Comparison of ENCODE assay signal across 11 cellular contexts in the genomic region with DNA sequence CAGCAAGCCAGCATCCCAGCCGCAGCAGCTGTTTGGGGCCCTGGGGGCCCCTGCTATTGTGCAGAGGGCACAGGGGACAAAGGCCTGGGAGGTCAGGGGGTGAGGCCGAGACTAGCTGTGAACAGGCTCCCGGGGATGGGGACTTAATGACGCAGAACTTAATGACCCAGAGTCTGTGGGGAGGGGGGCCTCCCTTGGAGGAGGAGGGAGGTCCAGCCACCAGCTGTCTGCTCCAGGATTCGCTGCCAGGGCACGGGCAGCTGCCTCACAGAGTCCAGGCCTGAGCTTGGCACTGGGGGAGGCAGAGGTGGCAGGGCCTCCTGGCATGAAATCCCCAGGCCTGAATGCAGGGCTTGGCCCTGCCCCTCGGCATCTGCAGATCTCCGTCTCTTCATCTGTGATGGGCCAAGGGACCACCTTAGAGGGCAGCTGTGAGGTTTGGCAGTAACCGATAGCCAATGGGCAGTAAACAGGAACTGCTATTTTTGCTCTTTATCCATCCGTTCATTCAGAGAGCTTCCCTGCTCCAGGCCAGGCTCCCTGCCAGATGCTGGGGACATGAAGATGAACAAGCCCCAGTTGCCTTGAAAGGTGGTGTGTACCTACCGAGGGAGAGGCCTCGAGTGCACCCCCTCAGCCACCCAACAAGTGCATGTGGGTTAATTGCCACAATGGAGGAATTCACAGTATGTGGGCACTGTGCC. TPM values are rescaled to one million over a fixed set of nuclear protein-coding genes. Genes with fewer than 3 reads are reported as not detected.
DNase-seq lines count a peak whose midpoint lies in the region; ATAC-seq and TF ChIP-seq lines count a peak whose summit lies in the region.
"Had no signal": no experiment of that assay in that cellular context is flagged by ENCODE, and none has a peak within 500 bp of the region (broad histone marks: within the 10 kb centered on the region; RNA-seq: fewer than 3 reads in every experiment).

No MANE protein-coding gene starts in this region.

- no peak for TF ChIP-seq POLR2A in sigmoid colon (IDR thresholded peaks at IDR 0.05)
- no peak for TF ChIP-seq POLR2A in prostate gland (IDR thresholded peaks at IDR 0.05)

- intact Hi-C loops in sigmoid colon (cut with DNase I) (no loop called here), prostate gland (cut with DNase I) (no loop called here), upper lobe of right lung (cut with DNase I) (no loop called here)

- peaks cover 0 to 100% (median 75%) of the 10 kb centered on the region in 4 donors for H3K4me1 ChIP-seq in sigmoid colon
- H3K4me1 ChIP-seq in prostate gland (replicated peaks): peaks cover 5% of the 10 kb centered on the region
- peaks cover 12% of the 10 kb centered on the region for H3K4me1 ChIP-seq in upper lobe of right lung

- peak; percentile 41 for DNase-seq in NCI-H2029 treated with DMSO at 0.1 percent for 48 hours (lab: John Stamatoyannopoulos, UW)
- DNase-seq in amygdala (lab: John Stamatoyannopoulos, UW): peak in 52 of 56 donors; percentile 22 to 91 (median 73)
- DNase-seq in hippocampal formation (lab: John Stamatoyannopoulos, UW): peak; percentile 70 to 85
- no peak for DNase-seq in sigmoid colon
- no peak for DNase-seq in prostate gland (ENCODE audit: low spot score)
- no peak for DNase-seq in NCI-H748 treated with DMSO at 0.1 percent for 48 hours (lab: John Stamatoyannopoulos, UW)
- no peak for DNase-seq in upper lobe of right lung
- DNase-seq: activated B cell treated with CpG ODN at 0.5 μM for 24 hours, GOT3, MG63 had no signal

- no peak for TF ChIP-seq EP300 in sigmoid colon (IDR thresholded peaks at IDR 0.05)

- H3K27me3 ChIP-seq in sigmoid colon (peaks cover 0 to 12% (median 7%) of the 10 kb centered on the region in 3 donors), prostate gland (replicated peaks; ENCODE audit: insufficient read depth) (no peaks in the 10 kb centered on the region), upper lobe of right lung (peaks cover 25% of the 10 kb centered on the region)
- H3K27me3 ChIP-seq: MG63 had no signal

- 84 to 86% methylated on average over 12 of the region's 12 CpGs for WGBS in sigmoid colon, 2 donors
- 63% methylated on average over 12 of the region's 12 CpGs for WGBS in prostate gland

- H3K9me3 ChIP-seq in sigmoid colon: no peaks in the 10 kb centered on the region
- no peaks in the 10 kb centered on the region for H3K9me3 ChIP-seq in prostate gland
- H3K9me3 ChIP-seq in upper lobe of right lung: no peaks in the 10 kb centered on the region
- H3K9me3 ChIP-seq: MG63, thoracic aorta had no signal

- no peaks in the 10 kb centered on the region for H3K36me3 ChIP-seq in sigmoid colon
- no peaks in the 10 kb centered on the region for H3K36me3 ChIP-seq in prostate gland
- no peaks in the 10 kb centered on the region for H3K36me3 ChIP-seq in upper lobe of right lung
- H3K36me3 ChIP-seq: MG63, thoracic aorta had no signal

- TF ChIP-seq CTCF in sigmoid colon (IDR thresholded peaks at IDR 0.05) (no peak), prostate gland (IDR thresholded peaks at IDR 0.05) (no peak), upper lobe of right lung (IDR thresholded peaks at IDR 0.05) (no peak)

- no peak for ATAC-seq in upper lobe of right lung

- H3K27ac ChIP-seq in sigmoid colon (peak overlapping the region; percentile 8 to 38 (median 28)), prostate gland (no peak overlapping the region), upper lobe of right lung (no peak overlapping the region)
- H3K27ac ChIP-seq: thoracic aorta had no signal

- H3K4me3 ChIP-seq in sigmoid colon (no peak overlapping the region), prostate gland (no peak overlapping the region), upper lobe of right lung (no peak overlapping the region)
- H3K4me3 ChIP-seq: MG63, thoracic aorta had no signal

RNA-seq across cellular contexts. Expression of a gene that starts 6.7 kb away (rescaled TPM):
- total RNA-seq in sigmoid colon (1 to 10 TPM; 1.1 to 3.3 (median 1.7) TPM), prostate gland (10 to 100 TPM in 1 of 2 donors, 1 to 10 TPM in 1; 2.0 to 52.3 TPM), upper lobe of right lung (6.2 TPM)
- polyA plus RNA-seq in sigmoid colon: 1 to 10 TPM; 1.2 to 2.2 (median 2.1) TPM

Comparison
In these comparisons a context has a peak if more than half of its experiments do, and no peak if none do; other contexts are left out.
1. DNase-seq: peak in NCI-H2029 treated with DMSO at 0.1 percent for 48 hours (single experiment), amygdala (52 of 56) and hippocampal formation (2 of 2); none in sigmoid colon (single experiment), prostate gland (single experiment), NCI-H748 treated with DMSO at 0.1 percent for 48 hours (single experiment) and upper lobe of right lung (single experiment).
2. H3K27ac ChIP-seq: peak in sigmoid colon (4 of 4); none in prostate gland (0 of 2) and upper lobe of right lung (single experiment).